ENCODE assay signal across 25 cellular contexts in genomic region chr6:10873374-10873773, GRCh38. TPM values are rescaled to one million over a fixed set of nuclear protein-coding genes. Genes with fewer than 3 reads are reported as not detected.
DNase-seq lines count a peak whose midpoint lies in the region; ATAC-seq, FAIRE-seq and TF ChIP-seq lines count a peak whose summit lies in the region.
"Had no signal": no experiment of that assay in that cellular context is flagged by ENCODE, and none has a peak within 500 bp of the region (broad histone marks: within the 10 kb centered on the region; RNA-seq: fewer than 3 reads in every experiment).

No MANE protein-coding gene starts in this region.

- H3K4me1 ChIP-seq in PC-3 (ENCODE audit: insufficient read depth, low read length) (peaks cover 19% of the 10 kb centered on the region), parathyroid adenoma (peaks cover 50% of the 10 kb centered on the region)

- H3K9me3 ChIP-seq in PC-3 (ENCODE audit: low read length) (no peaks in the 10 kb centered on the region), parathyroid adenoma (ENCODE audit: control insufficient read depth, low read length) (no peaks in the 10 kb centered on the region)

- POLR2A ChIA-PET in PC-3 (lab: Charles Lee; ENCODE audit: unreplicated experiment), result no interaction called here

- no peaks in the 10 kb centered on the region for H4K20me1 ChIP-seq in PC-3 (ENCODE audit: low read length)

- H3K27me3 ChIP-seq in PC-3 (ENCODE audit: low read length) (no peaks in the 10 kb centered on the region), bronchial epithelial cell (ENCODE audit: control insufficient read depth, insufficient read depth, low read length) (no peaks in the 10 kb centered on the region), parathyroid adenoma (ENCODE audit: control insufficient read depth, insufficient read depth, low read length) (no peaks in the 10 kb centered on the region)

- no TSS peak for BruUV-seq in PC-3 (replicated peaks; lab: Mats Ljungman, UMichigan)

- H3K36me3 ChIP-seq in PC-3 (ENCODE audit: low read depth, low read length) (no peaks in the 10 kb centered on the region), bronchial epithelial cell (ENCODE audit: control insufficient read depth, insufficient read depth, low read length) (no peaks in the 10 kb centered on the region), parathyroid adenoma (ENCODE audit: control insufficient read depth, insufficient read depth, low read length) (no peaks in the 10 kb centered on the region)

- ATAC-seq in PC-3 (peak; percentile 79), GM21526 (IDR thresholded peaks at IDR 0.05; ENCODE audit: low FRiP score, unreplicated experiment) (no peak), GM18520 (IDR thresholded peaks at IDR 0.05; ENCODE audit: unreplicated experiment) (no peak)
- ATAC-seq: Right ventricle myocardium inferior had no signal

- H3K4me2 ChIP-seq in PC-3 (ENCODE audit: low read length), result peak overlapping the region; percentile 38
- no peak overlapping the region for H3K4me2 ChIP-seq in parathyroid adenoma (ENCODE audit: low read length)
- H3K4me2 ChIP-seq: GM23338 had no signal

- FAIRE-seq in bronchial epithelial cell (lab: Jason Lieb, UNC), result no peak
- FAIRE-seq: HepG2, RCC 7860 had no signal

- H3F3A ChIP-seq in PC-3 (ENCODE audit: low read length, unreplicated experiment), result no peaks in the 10 kb centered on the region

- intact Hi-C loops in PC-3 (cut with micrococcal nuclease), result no loop called here

- H3K4me3 ChIP-seq in PC-3 (ENCODE audit: low read length) (no peak overlapping the region), bronchial epithelial cell (ENCODE audit: low read depth, low read length) (no peak overlapping the region), parathyroid adenoma (ENCODE audit: low read depth, low read length) (no peak overlapping the region)
- H3K4me3 ChIP-seq: GM23338 had no signal

- CTCF ChIA-PET in PC-3 (lab: Charles Lee), result no interaction called here

- H3K79me2 ChIP-seq in PC-3 (ENCODE audit: low read length) (no peaks in the 10 kb centered on the region), parathyroid adenoma (no peaks in the 10 kb centered on the region)

- H2AFZ ChIP-seq in PC-3 (ENCODE audit: low read length), result no peak overlapping the region
- no peak overlapping the region for H2AFZ ChIP-seq in parathyroid adenoma

- no peaks in the 10 kb centered on the region for H3K9me2 ChIP-seq in PC-3 (replicated peaks; ENCODE audit: low read length)

- H3K9ac ChIP-seq in PC-3 (ENCODE audit: low read length) (no peak overlapping the region), parathyroid adenoma (no peak overlapping the region)

- H3K27ac ChIP-seq in C4-2B (peak overlapping the region; percentile 74), PC-3 (ENCODE audit: low read length) (no peak overlapping the region; the same call in 1 of the 2 replicates), parathyroid adenoma (peak overlapping the region; percentile 98)

- DNase-seq in PC-3 (peak; percentile 86), bronchial epithelial cell (ENCODE audit: low read depth) (peak; percentile 54), SK-N-DZ (ENCODE audit: low spot score) (no peak)
- DNase-seq: CD4-positive, CD25-positive, alpha-beta regulatory T cell; DMS153; H9; Karpas-422; MM.1S; NCI-H2029 treated with DMSO at 0.1 percent for 48 hours; NCI-H2227 treated with DMSO at 0.1 percent for 48 hours; NCI-H510A; NCI-H69 had no signal

- TF ChIP-seq CTCF in C4-2B (conservative IDR thresholded peaks at IDR 0.05) (no peak), PC-3 (conservative IDR thresholded peaks at IDR 0.05; ENCODE audit: low read depth, low read length) (no peak), bronchial epithelial cell (IDR thresholded peaks at IDR 0.05; ENCODE audit: insufficient read depth, low read length, severe bottlenecking) (no peak), parathyroid adenoma (IDR thresholded peaks at IDR 0.05) (no peak)

RNA-seq across cellular contexts. Expression of gene GCM2, which starts 8.5 kb away (rescaled TPM):
- total RNA-seq in PC-3 (2014; rRNA removed) (not detected in 2 replicates), bronchial epithelial cell (not detected in 2 replicates)
- not detected in 2 replicates for polyA plus RNA-seq in SK-N-DZ (2014; cell fraction: cytosol; rRNA removed)
- not detected in 2 replicates for polyA plus RNA-seq in SK-N-DZ (2014; cell fraction: nucleus; rRNA removed)
- total RNA-seq: A172; CD4-positive, CD25-positive, alpha-beta regulatory T cell; GM23338; HepG2; HT1080; OCI-LY7; Right ventricle myocardium inferior; SK-MEL-5 had no signal
- polyA plus RNA-seq: BJ; CD4-positive, CD25-positive, alpha-beta regulatory T cell; GM23338; HepG2 had no signal

RNA-seq across cellular contexts. Expression of gene SYCP2L, which starts 13.5 kb away (rescaled TPM):
- total RNA-seq in PC-3 (2014; rRNA removed) (0.07 and 2.4 TPM in 2 replicates), bronchial epithelial cell (0.26 TPM in 2 replicates)
- polyA plus RNA-seq in SK-N-DZ (2014; cell fraction: cytosol; rRNA removed), result 0.36 and 0.88 TPM in 2 replicates
- 7.3 and 8.4 TPM in 2 replicates for polyA plus RNA-seq in SK-N-DZ (2014; cell fraction: nucleus; rRNA removed)
- total RNA-seq: CD4-positive, CD25-positive, alpha-beta regulatory T cell; HT1080 had no signal
- polyA plus RNA-seq: CD4-positive, CD25-positive, alpha-beta regulatory T cell had no signal

RNA-seq across cellular contexts. Expression of gene MAK, which starts 35.0 kb away (rescaled TPM):
- total RNA-seq in PC-3 (2014; rRNA removed) (0.11 and 0.12 TPM in 2 replicates), bronchial epithelial cell (not detected in 2 replicates)
- 0.22 TPM in 1 of 2 replicates, not detected in the other for polyA plus RNA-seq in SK-N-DZ (2014; cell fraction: cytosol; rRNA removed)
- polyA plus RNA-seq in SK-N-DZ (2014; cell fraction: nucleus; rRNA removed), result 0.08 and 0.29 TPM in 2 replicates
- total RNA-seq: A172, HT1080, Right ventricle myocardium inferior had no signal
- polyA plus RNA-seq: BJ, HepG2 had no signal
